ENCODE assay signal across 14 cellular contexts in genomic region chr10:132547421-132547861, GRCh38.
DNase-seq lines count a peak whose midpoint lies in the region.
"Had no signal": no experiment of that assay in that cellular context is flagged by ENCODE, and none has a peak within 500 bp of the region (broad histone marks: within the 10 kb centered on the region; RNA-seq: fewer than 3 reads in every experiment).

No MANE protein-coding gene starts in this region.

- H3K36me3 ChIP-seq in KOPT-K1 (ENCODE audit: insufficient read depth, low read length) = no peaks in the 10 kb centered on the region
- H3K36me3 ChIP-seq: pancreas had no signal

- intact Hi-C loops in head of caudate nucleus (cut with DNase I) = no loop called here

- H3K27ac ChIP-seq in KOPT-K1 (ENCODE audit: low read depth, low read length, poor library complexity, severe bottlenecking) = peak overlapping the region; percentile 56
- H3K27ac ChIP-seq: SK-N-MC had no signal

- no peaks in the 10 kb centered on the region for H3K9me3 ChIP-seq in KOPT-K1 (ENCODE audit: insufficient read depth, low read length, poor library complexity, severe bottlenecking)
- H3K9me3 ChIP-seq: esophagus squamous epithelium, pancreas had no signal

- DNase-seq in activated effector memory CD4-positive, alpha-beta T cell treated with anti-CD3 and anti-CD28 coated beads, Interleukin-2, amount 50 U/mL, for 16 hours = peak; percentile 70
- no peak for DNase-seq in activated effector memory CD4-positive, alpha-beta T cell treated with Interleukin-2 at 50 U/mL for 16 hours
- peak in 32 of 42 donors; percentile 49 to 82 (median 69) for DNase-seq in head of caudate nucleus
- peak; percentile 38 for DNase-seq in stimulated activated CD8-positive, alpha-beta memory T cell treated with anti-CD3 and anti-CD28 coated beads, Interleukin-12 subunit alpha, Interleukin-12 subunit beta, amount 100 ng/mL, for 4 hours (ENCODE audit: low read depth)
- no peak for DNase-seq in NCI-H2029 treated with DMSO at 0.1 percent for 48 hours (lab: John Stamatoyannopoulos, UW)
- DNase-seq in T1000 (lab: John Stamatoyannopoulos, UW) = no peak
- no peak for DNase-seq in Kasumi-1 (lab: John Stamatoyannopoulos, UW)
- DNase-seq: activated naive CD8-positive, alpha-beta T cell treated with anti-CD3 and anti-CD28 coated beads, Interleukin-2, amount 10 ng/mL, durations not matched to agents 7 days and 5 days; esophagus squamous epithelium; mesendoderm; NCI-H2171 treated with DMSO at 0.1 percent for 48 hours had no signal

Comparison
In these comparisons a context has a peak if more than half of its experiments do, and no peak if none do; other contexts are left out.
1. DNase-seq: peak in activated effector memory CD4-positive, alpha-beta T cell treated with anti-CD3 and anti-CD28 coated beads, Interleukin-2, amount 50 U/mL, for 16 hours (single experiment), head of caudate nucleus (32 of 42) and stimulated activated CD8-positive, alpha-beta memory T cell treated with anti-CD3 and anti-CD28 coated beads, Interleukin-12 subunit alpha, Interleukin-12 subunit beta, amount 100 ng/mL, for 4 hours (single experiment); none in activated effector memory CD4-positive, alpha-beta T cell treated with Interleukin-2 at 50 U/mL for 16 hours (single experiment), NCI-H2029 treated with DMSO at 0.1 percent for 48 hours (single experiment), T1000 (single experiment) and Kasumi-1 (0 of 2).